3 cellular contexts compared by ENCODE assay signal in the genomic region with DNA sequence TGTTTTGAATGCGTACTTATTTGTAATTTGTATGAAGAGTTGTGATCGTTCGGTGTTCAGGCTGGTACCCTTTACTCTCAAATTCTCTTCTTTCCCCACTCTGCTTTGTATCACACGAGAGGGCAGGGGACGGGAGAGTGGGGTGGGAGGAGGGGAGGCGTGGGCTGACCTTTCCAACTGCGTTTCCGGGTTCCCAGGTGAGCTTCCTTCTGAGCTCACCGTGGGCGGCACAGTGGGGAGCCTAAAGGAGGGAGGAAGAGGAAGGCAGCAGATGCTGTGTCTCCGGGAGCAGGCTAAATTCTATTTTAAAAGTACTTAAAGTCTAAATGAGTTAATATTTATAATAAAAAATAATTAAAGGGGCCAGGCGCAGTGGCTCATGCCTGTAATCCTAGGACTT.
TF ChIP-seq lines count a peak whose summit lies in the region.

No MANE protein-coding gene starts in this region.

TF ChIP-seq in GM23338, 12 proteins besides CTCF, POLR2A, EP300 and RAD21 (continues in another document):
- TF ChIP-seq, protein P1, sequence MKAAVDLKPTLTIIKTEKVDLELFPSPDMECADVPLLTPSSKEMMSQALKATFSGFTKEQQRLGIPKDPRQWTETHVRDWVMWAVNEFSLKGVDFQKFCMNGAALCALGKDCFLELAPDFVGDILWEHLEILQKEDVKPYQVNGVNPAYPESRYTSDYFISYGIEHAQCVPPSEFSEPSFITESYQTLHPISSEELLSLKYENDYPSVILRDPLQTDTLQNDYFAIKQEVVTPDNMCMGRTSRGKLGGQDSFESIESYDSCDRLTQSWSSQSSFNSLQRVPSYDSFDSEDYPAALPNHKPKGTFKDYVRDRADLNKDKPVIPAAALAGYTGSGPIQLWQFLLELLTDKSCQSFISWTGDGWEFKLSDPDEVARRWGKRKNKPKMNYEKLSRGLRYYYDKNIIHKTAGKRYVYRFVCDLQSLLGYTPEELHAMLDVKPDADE (IDR thresholded peaks at IDR 0.05) = no peak
- TF ChIP-seq EZH2phosphoT487 (IDR thresholded peaks at IDR 0.05; ENCODE audit: unreplicated experiment) (no peak), EZH2 (IDR thresholded peaks at IDR 0.05; ENCODE audit: low read depth, unreplicated experiment) (no peak), NANOG (IDR thresholded peaks at IDR 0.05; ENCODE audit: borderline replicate concordance) (no peak), ZNF331 (CRISPR knock-in tag; IDR thresholded peaks at IDR 0.05; ENCODE audit: low read depth) (no peak), CREB1 (CRISPR knock-in tag; IDR thresholded peaks at IDR 0.05; ENCODE audit: low read depth) (no peak), REST (IDR thresholded peaks at IDR 0.05; ENCODE audit: unreplicated experiment) (no peak), JUNB (IDR thresholded peaks at IDR 0.05; ENCODE audit: unreplicated experiment) (no peak)

TF ChIP-seq in Ishikawa, 13 proteins besides CTCF, POLR2A, EP300 and RAD21:
- peak; percentile 67 for TF ChIP-seq EGR1 (IDR thresholded peaks at IDR 0.05)
- TF ChIP-seq, protein P2, sequence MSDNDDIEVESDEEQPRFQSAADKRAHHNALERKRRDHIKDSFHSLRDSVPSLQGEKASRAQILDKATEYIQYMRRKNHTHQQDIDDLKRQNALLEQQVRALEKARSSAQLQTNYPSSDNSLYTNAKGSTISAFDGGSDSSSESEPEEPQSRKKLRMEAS (IDR thresholded peaks at IDR 0.05) = no peak

TF ChIP-seq in K562, 482 proteins besides CTCF, POLR2A, EP300 and RAD21:
- TF ChIP-seq GABPA (tag; conservative IDR thresholded peaks at IDR 0.05; ENCODE audit: low read depth) = no peak
- TF ChIP-seq, protein P3, sequence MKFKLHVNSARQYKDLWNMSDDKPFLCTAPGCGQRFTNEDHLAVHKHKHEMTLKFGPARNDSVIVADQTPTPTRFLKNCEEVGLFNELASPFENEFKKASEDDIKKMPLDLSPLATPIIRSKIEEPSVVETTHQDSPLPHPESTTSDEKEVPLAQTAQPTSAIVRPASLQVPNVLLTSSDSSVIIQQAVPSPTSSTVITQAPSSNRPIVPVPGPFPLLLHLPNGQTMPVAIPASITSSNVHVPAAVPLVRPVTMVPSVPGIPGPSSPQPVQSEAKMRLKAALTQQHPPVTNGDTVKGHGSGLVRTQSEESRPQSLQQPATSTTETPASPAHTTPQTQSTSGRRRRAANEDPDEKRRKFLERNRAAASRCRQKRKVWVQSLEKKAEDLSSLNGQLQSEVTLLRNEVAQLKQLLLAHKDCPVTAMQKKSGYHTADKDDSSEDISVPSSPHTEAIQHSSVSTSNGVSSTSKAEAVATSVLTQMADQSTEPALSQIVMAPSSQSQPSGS (CRISPR knock-in tag; IDR thresholded peaks at IDR 0.05) = no peak
- TF ChIP-seq EGR1 (conservative IDR thresholded peaks at IDR 0.05) = peak; percentile 69
- no peak for TF ChIP-seq ARHGAP35 (IDR thresholded peaks at IDR 0.05; ENCODE audit: partially characterized antibody)
- TF ChIP-seq, protein P4, sequence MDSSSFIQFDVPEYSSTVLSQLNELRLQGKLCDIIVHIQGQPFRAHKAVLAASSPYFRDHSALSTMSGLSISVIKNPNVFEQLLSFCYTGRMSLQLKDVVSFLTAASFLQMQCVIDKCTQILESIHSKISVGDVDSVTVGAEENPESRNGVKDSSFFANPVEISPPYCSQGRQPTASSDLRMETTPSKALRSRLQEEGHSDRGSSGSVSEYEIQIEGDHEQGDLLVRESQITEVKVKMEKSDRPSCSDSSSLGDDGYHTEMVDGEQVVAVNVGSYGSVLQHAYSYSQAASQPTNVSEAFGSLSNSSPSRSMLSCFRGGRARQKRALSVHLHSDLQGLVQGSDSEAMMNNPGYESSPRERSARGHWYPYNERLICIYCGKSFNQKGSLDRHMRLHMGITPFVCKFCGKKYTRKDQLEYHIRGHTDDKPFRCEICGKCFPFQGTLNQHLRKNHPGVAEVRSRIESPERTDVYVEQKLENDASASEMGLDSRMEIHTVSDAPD (CRISPR knock-in tag; IDR thresholded peaks at IDR 0.05) = no peak
- no peak for TF ChIP-seq KAT2B (IDR thresholded peaks at IDR 0.05; ENCODE audit: low read depth, low read length)
- no peak for TF ChIP-seq NBN (IDR thresholded peaks at IDR 0.05; ENCODE audit: low read depth)
- no peak for TF ChIP-seq SAFB2 (IDR thresholded peaks at IDR 0.05; ENCODE audit: borderline replicate concordance, low read depth, low read length, severe bottlenecking)
TF ChIP-seq in K562: peak in this region for 1.
